ENCODE assay signal across 8 cellular contexts in the genomic region with DNA sequence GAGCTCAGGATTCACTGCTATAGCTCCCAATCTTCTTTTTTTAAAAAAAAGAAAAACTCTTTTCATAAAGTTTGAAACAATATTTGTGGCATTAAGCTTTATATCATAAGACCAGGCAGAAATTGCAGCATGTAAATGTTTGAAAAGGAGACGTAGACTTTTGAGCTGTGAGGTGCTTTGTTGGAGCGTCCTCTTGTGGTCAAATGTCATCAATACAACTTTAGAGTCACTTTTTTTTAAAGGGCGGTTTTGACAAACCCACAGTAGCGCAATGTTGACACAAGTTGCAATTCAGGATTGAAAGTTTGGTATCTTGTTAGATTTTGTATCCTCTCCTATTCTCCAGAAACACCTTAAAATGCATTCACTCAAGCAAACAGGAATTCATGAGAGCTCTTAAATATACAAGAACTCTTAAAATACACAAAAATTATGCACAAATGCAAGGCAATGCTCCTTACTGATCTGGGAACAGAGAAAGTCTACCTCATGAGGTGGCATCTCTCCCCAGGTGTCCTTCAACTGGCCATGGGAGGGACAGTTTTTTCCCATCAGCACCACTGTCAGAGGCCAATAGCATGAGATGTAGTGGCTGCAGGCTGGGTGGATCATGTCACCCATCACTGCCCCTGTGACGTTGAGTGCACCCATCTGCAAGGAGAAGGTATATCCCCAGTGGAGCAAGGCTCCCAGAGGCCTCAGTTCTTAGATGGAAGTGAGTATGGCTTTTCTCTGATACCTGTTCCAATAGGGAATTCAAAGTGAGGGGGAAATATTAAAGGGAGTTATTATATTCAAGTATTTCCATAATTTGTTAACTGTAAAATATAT.
A peak's percentile ranks its signal among the peaks of the same experiment; 100 is the strongest.
DNase-seq lines count a peak whose midpoint lies in the region; ATAC-seq and TF ChIP-seq lines count a peak whose summit lies in the region.

No MANE protein-coding gene starts in this region.

- no peak overlapping the region for H3K27ac ChIP-seq in esophagus squamous epithelium
- H3K27ac ChIP-seq in ovary, result no peak overlapping the region

- no peak for ATAC-seq in GM21381 (IDR thresholded peaks at IDR 0.05; ENCODE audit: unreplicated experiment)

- DNase-seq in stimulated activated CD4-positive, alpha-beta T cell treated with anti-CD3 and anti-CD28 coated beads, Interleukin-1b, Interleukin-23, amount 100 ng/mL, for 48 hours, result peak; percentile 17
- no peak for DNase-seq in stimulated activated CD4-positive, alpha-beta T cell treated with anti-CD3 and anti-CD28 coated beads, Interleukin-4, amount 100 ng/mL, for 1 hour
- DNase-seq in NCI-H1105 (lab: John Stamatoyannopoulos, UW), result peak; percentile 67
- peak in 4 of 5 donors; percentile 4 to 62 (median 24) for DNase-seq in T-helper 1 cell
- DNase-seq in esophagus squamous epithelium (lab: John Stamatoyannopoulos, UW), result no peak
- no peak for DNase-seq in ovary
- DNase-seq in NCI-H2029 treated with DMSO at 0.1 percent for 48 hours (lab: John Stamatoyannopoulos, UW), result no peak

- no peak for TF ChIP-seq EP300 in ovary (IDR thresholded peaks at IDR 0.05)

- H3K9me3 ChIP-seq in esophagus squamous epithelium, result no peaks in the 10 kb centered on the region
- H3K9me3 ChIP-seq in ovary, result no peaks in the 10 kb centered on the region

- peak; percentile 51 to 91 (median 78) for TF ChIP-seq CTCF in esophagus squamous epithelium (IDR thresholded peaks at IDR 0.05)
- peak; percentile 55 to 71 (median 62) for TF ChIP-seq CTCF in ovary (IDR thresholded peaks at IDR 0.05)

- H3K4me1 ChIP-seq in esophagus squamous epithelium, result peaks cover 0 to 4% (median 4%) of the 10 kb centered on the region in 3 donors
- H3K4me1 ChIP-seq in ovary (ENCODE audit: insufficient read depth), result no peaks in the 10 kb centered on the region

- H3K4me3 ChIP-seq in esophagus squamous epithelium (no peak overlapping the region), ovary (no peak overlapping the region)

- intact Hi-C loops in esophagus squamous epithelium (cut with DNase I) (loop anchor here (10.0 kb wide), 1 partner anchor 602 kb away; no protein-coding TSS in a partner anchor), ovary (cut with DNase I) (loop anchor here in 1 of 4 donors (10.0 kb wide), 1 partner anchor 632 kb away; no protein-coding TSS in a partner anchor)

- WGBS in esophagus squamous epithelium, 2 donors, result 11 to 13% methylated on average over 5 of the region's 5 CpGs
- whole genome bisulfite sequencing in ovary, 3 donors, result 10 to 18% (median 14%) methylated on average over 5 of the region's 5 CpGs

- TF ChIP-seq POLR2A in esophagus squamous epithelium (IDR thresholded peaks at IDR 0.05), result no peak
- no peak for TF ChIP-seq POLR2A in ovary (IDR thresholded peaks at IDR 0.05)

- H3K36me3 ChIP-seq in esophagus squamous epithelium (no peaks in the 10 kb centered on the region), ovary (no peaks in the 10 kb centered on the region)

- H3K27me3 ChIP-seq in esophagus squamous epithelium (peaks cover 0 to 51% (median 0%) of the 10 kb centered on the region in 4 donors), ovary (no peaks in the 10 kb centered on the region)

Comparison
In these comparisons a context has a peak if more than half of its experiments do, and no peak if none do; other contexts are left out.
1. DNase-seq: peak in stimulated activated CD4-positive, alpha-beta T cell treated with anti-CD3 and anti-CD28 coated beads, Interleukin-1b, Interleukin-23, amount 100 ng/mL, for 48 hours (single experiment), NCI-H1105 (single experiment) and T-helper 1 cell (4 of 5); none in stimulated activated CD4-positive, alpha-beta T cell treated with anti-CD3 and anti-CD28 coated beads, Interleukin-4, amount 100 ng/mL, for 1 hour (single experiment), esophagus squamous epithelium (single experiment), ovary (0 of 5) and NCI-H2029 treated with DMSO at 0.1 percent for 48 hours (single experiment).